In genomic region chr22:23393721-23394320, GRCh38 we compare ENCODE assay signal across 12 cellular contexts.
"Had no signal": no experiment of that assay in that cellular context is flagged by ENCODE, and none has a peak within 500 bp of the region (broad histone marks: within the 10 kb centered on the region; RNA-seq: fewer than 3 reads in every experiment).

No MANE protein-coding gene starts in this region.

- H3K27me3 ChIP-seq: brain microvascular endothelial cell, foreskin keratinocyte had no signal

- ATAC-seq: activated CD4-positive, alpha-beta T cell treated with anti-CD3 and anti-CD28 coated beads for 36 hours; foreskin keratinocyte; stimulated activated effector memory CD8-positive, alpha-beta T cell treated with anti-CD3 and anti-CD28 coated beads, Interleukin-12 subunit alpha, Interleukin-12 subunit beta, amount 100 ng/mL, for 72 hours had no signal

- H3K9me3 ChIP-seq: SK-N-SH had no signal

- DNase-seq: activated CD4-positive, alpha-beta memory T cell treated with anti-CD3 and anti-CD28 coated beads for 36 hours; activated CD4-positive, alpha-beta T cell treated with anti-CD3 and anti-CD28 coated beads for 36 hours; activated gamma-delta T cell treated with Interleukin-2 at 50 U/mL for 16 hours; activated naive CD8-positive, alpha-beta T cell treated with anti-CD3 and anti-CD28 coated beads, Interleukin-2, amount 10 ng/mL, durations not matched to agents 7 days and 5 days; brain microvascular endothelial cell; effector memory CD4-positive, alpha-beta T cell; foreskin keratinocyte; glutamatergic neuron; hypothalamus; nephron progenitor cell; SK-N-SH had no signal

- H3K4me1 ChIP-seq: foreskin keratinocyte had no signal

- H3K27ac ChIP-seq: brain microvascular endothelial cell, foreskin keratinocyte had no signal

- H3K36me3 ChIP-seq: brain microvascular endothelial cell had no signal
